In the genomic region with DNA sequence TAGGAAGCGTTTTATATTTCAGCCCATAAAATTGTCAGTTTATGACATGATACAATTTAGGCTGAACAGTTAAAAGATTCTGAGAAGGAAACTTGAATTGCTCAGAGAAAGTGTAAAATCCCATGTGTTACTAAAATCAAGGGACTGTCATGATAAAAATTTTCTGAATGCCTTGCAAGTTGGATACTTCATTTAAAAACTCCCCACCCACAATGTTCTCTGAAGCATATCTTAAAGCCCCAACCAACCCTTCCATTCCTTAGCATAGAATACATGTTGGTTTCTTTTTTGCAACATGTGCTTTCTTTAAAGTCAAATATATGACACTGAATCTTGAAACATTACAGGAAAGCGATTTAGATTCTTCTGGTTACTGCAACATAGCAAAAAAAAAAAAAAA, we compare ENCODE assay signal across 11 cellular contexts.
DNase-seq lines count a peak whose midpoint lies in the region; ATAC-seq and TF ChIP-seq lines count a peak whose summit lies in the region.
"Had no signal": no experiment of that assay in that cellular context is flagged by ENCODE, and none has a peak within 500 bp of the region (broad histone marks: within the 10 kb centered on the region; RNA-seq: fewer than 3 reads in every experiment).

No MANE protein-coding gene starts in this region.

- no peaks in the 10 kb centered on the region for H3K79me1 ChIP-seq in trophoblast cell (ENCODE audit: low read length)

- H3K36me3 ChIP-seq in cardiac muscle cell (no peaks in the 10 kb centered on the region), heart right ventricle (no peaks in the 10 kb centered on the region), trophoblast cell (ENCODE audit: control insufficient read depth in 1 of 2, insufficient read depth in 2 of 2, low read length in 2 of 2) (no peaks in the 10 kb centered on the region)

- H3K14ac ChIP-seq in trophoblast cell (ENCODE audit: low read length): no peak overlapping the region

- no peak overlapping the region for H4K91ac ChIP-seq in trophoblast cell (ENCODE audit: low read depth, low read length)

- H2AFZ ChIP-seq in trophoblast cell (ENCODE audit: insufficient read depth, low read length, poor library complexity): no peak overlapping the region

- H3K4ac ChIP-seq in trophoblast cell (ENCODE audit: low read depth, low read length): no peak overlapping the region

- H3K27me3 ChIP-seq in cardiac muscle cell (no peaks in the 10 kb centered on the region), heart right ventricle (no peaks in the 10 kb centered on the region), trophoblast cell (ENCODE audit: insufficient read depth, low read length) (no peaks in the 10 kb centered on the region)

- no peak overlapping the region for H3K4me3 ChIP-seq in cardiac muscle cell
- H3K4me3 ChIP-seq in heart right ventricle: no peak overlapping the region
- no peak overlapping the region for H3K4me3 ChIP-seq in trophoblast cell (ENCODE audit: low read depth, low read length)

- WGBS in heart right ventricle, 2 donors: 45 to 46% methylated on average over 2 of the region's 2 CpGs
- no CpG with 5 or more reads among the region's 2 CpGs for WGBS in trophoblast cell (ENCODE audit: extremely low coverage, insufficient coverage, insufficient read length)

- H2AK5ac ChIP-seq in trophoblast cell (ENCODE audit: low read length): no peak overlapping the region

- DNase-seq in cardiac muscle cell (ENCODE audit: low read depth in 1 of 2, low spot score in 1 of 2): no peak
- no peak for DNase-seq in heart right ventricle
- no peak for DNase-seq in ureter (ENCODE audit: low spot score)
- DNase-seq in stimulated activated naive CD4-positive, alpha-beta T cell (lab: John Stamatoyannopoulos, UW): no peak
- DNase-seq in Ammon's horn (ENCODE audit: low spot score): no peak
- no peak for DNase-seq in trophoblast cell
- DNase-seq: immature natural killer cell, NCI-H524 treated with DMSO at 0.1 percent for 48 hours, SK-N-SH had no signal

- intact Hi-C loops in heart right ventricle (cut with DNase I): loop anchor here in 1 of 10 donors (10.0 kb wide), 1 partner anchor 55 kb away; no protein-coding TSS in a partner anchor

- no peak overlapping the region for H3K9ac ChIP-seq in trophoblast cell (ENCODE audit: low read length)
- H3K9ac ChIP-seq: SK-N-SH had no signal

- peak overlapping the region; percentile 94 for H3K27ac ChIP-seq in cardiac muscle cell
- H3K27ac ChIP-seq in heart right ventricle: no peak overlapping the region
- no peak overlapping the region for H3K27ac ChIP-seq in trophoblast cell (ENCODE audit: low read depth, low read length)

- no peak overlapping the region for H2BK12ac ChIP-seq in trophoblast cell (ENCODE audit: low read length)

- no peak overlapping the region for H2BK120ac ChIP-seq in trophoblast cell (ENCODE audit: insufficient read depth, low read length, poor library complexity)

- H3K23ac ChIP-seq in trophoblast cell (ENCODE audit: low read length): no peak overlapping the region

- no peaks in the 10 kb centered on the region for H3K9me3 ChIP-seq in cardiac muscle cell (ENCODE audit: low read depth)
- no peaks in the 10 kb centered on the region for H3K9me3 ChIP-seq in heart right ventricle
- H3K9me3 ChIP-seq in trophoblast cell (ENCODE audit: insufficient read depth, low read depth, low read length): no peaks in the 10 kb centered on the region

- H4K12ac ChIP-seq in trophoblast cell (ENCODE audit: low read depth, low read length): no peak overlapping the region

- no peak overlapping the region for H3K4me2 ChIP-seq in trophoblast cell (ENCODE audit: low read length)
- H3K4me2 ChIP-seq: SK-N-SH had no signal

- TF ChIP-seq CTCF in cardiac muscle cell (IDR thresholded peaks at IDR 0.05; ENCODE audit: low read depth, low read length) (no peak), heart right ventricle (IDR thresholded peaks at IDR 0.05) (no peak)

- H2BK5ac ChIP-seq in trophoblast cell (ENCODE audit: low read depth, low read length, poor library complexity): no peak overlapping the region

- no peaks in the 10 kb centered on the region for H3K79me2 ChIP-seq in trophoblast cell (ENCODE audit: control insufficient read depth, insufficient read depth, low read length, poor library complexity)

- no peak overlapping the region for H4K8ac ChIP-seq in trophoblast cell (ENCODE audit: low read depth, low read length)

- H3K4me1 ChIP-seq in cardiac muscle cell (ENCODE audit: low read depth) (peaks cover 18% of the 10 kb centered on the region), heart right ventricle (no peaks in the 10 kb centered on the region), trophoblast cell (ENCODE audit: control insufficient read depth in 1 of 2, insufficient read depth in 2 of 2, low read length in 2 of 2) (no peaks in the 10 kb centered on the region)

- ATAC-seq in heart right ventricle (no peak), GM21723 (IDR thresholded peaks at IDR 0.05; ENCODE audit: unreplicated experiment) (peak; percentile 49), HG03558 (IDR thresholded peaks at IDR 0.05; ENCODE audit: extremely low read depth, unreplicated experiment) (peak; percentile 32)

- H3K18ac ChIP-seq in trophoblast cell (ENCODE audit: low read length): no peak overlapping the region

Comparison
In these comparisons a context has a peak if more than half of its experiments do, and no peak if none do; other contexts are left out.
1. ATAC-seq: peak in GM21723 (single experiment) and HG03558 (single experiment); none in heart right ventricle (0 of 8).